ENCODE assay signal across 2 cellular contexts in genomic region chr6:130194434-130194833, GRCh38. TPM values are rescaled to one million over a fixed set of nuclear protein-coding genes. Genes with fewer than 3 reads are reported as not detected.
"Had no signal": no experiment of that assay in that cellular context is flagged by ENCODE, and none has a peak within 500 bp of the region (broad histone marks: within the 10 kb centered on the region; RNA-seq: fewer than 3 reads in every experiment).

No MANE protein-coding gene starts in this region.

RNA-seq across cellular contexts. Expression of gene SAMD3, which starts 28.3 kb away (rescaled TPM):
- total RNA-seq: dermis blood vessel endothelial cell, lung microvascular endothelial cell had no signal
